ENCODE assay signal across 29 cellular contexts in genomic region chrX:16702700-16703599, GRCh38. TPM values are rescaled to one million over a fixed set of nuclear protein-coding genes. Genes with fewer than 3 reads are reported as not detected.
"Had no signal": no experiment of that assay in that cellular context is flagged by ENCODE, and none has a peak within 500 bp of the region (broad histone marks: within the 10 kb centered on the region; RNA-seq: fewer than 3 reads in every experiment).

No MANE protein-coding gene starts in this region.

- H3K9me3 ChIP-seq: heart left ventricle, pancreas, spleen, tibial nerve had no signal

- H2AFZ ChIP-seq: neural progenitor cell had no signal

- H3K27ac Mint-ChIP-seq: natural killer cell; neural progenitor cell; progenitor cell of endocrine pancreas; stimulated activated memory B cell treated with anti-CD40 and anti-IgM and Interleukin-4, amounts not matched to agents 10 μg/mL and 1 μg/mL and 100 μg/mL, for 72 hours; stimulated activated naive CD8-positive, alpha-beta T cell treated with anti-CD3 and anti-CD28 coated beads, Interleukin-15, Interleukin-2, amounts not matched to agents 100 ng/mL and 50 ng/mL, for 24 hours had no signal

- ATAC-seq: heart left ventricle; natural killer cell; pancreas; right cardiac atrium; stimulated activated memory B cell treated with anti-CD40 and anti-IgM and Interleukin-4, amounts not matched to agents 10 μg/mL and 1 μg/mL and 100 μg/mL, for 72 hours had no signal

- H3K4me1 Mint-ChIP-seq: natural killer cell; stimulated activated memory B cell treated with anti-CD40 and anti-IgM and Interleukin-4, amounts not matched to agents 10 μg/mL and 1 μg/mL and 100 μg/mL, for 72 hours had no signal

- H3K27me3 ChIP-seq: neural progenitor cell, pancreas had no signal

- H3K27me3 Mint-ChIP-seq: progenitor cell of endocrine pancreas; stimulated activated memory B cell treated with anti-CD40 and anti-IgM and Interleukin-4, amounts not matched to agents 10 μg/mL and 1 μg/mL and 100 μg/mL, for 72 hours; stimulated activated naive CD8-positive, alpha-beta T cell treated with anti-CD3 and anti-CD28 coated beads, Interleukin-15, Interleukin-2, amounts not matched to agents 100 ng/mL and 50 ng/mL, for 24 hours had no signal

- H3K36me3 Mint-ChIP-seq: natural killer cell; stimulated activated memory B cell treated with anti-CD40 and anti-IgM and Interleukin-4, amounts not matched to agents 10 μg/mL and 1 μg/mL and 100 μg/mL, for 72 hours had no signal

- H3K4me3 ChIP-seq: dorsolateral prefrontal cortex, heart left ventricle, neural progenitor cell, pancreas, spleen, tibial nerve had no signal

- H3K4me3 Mint-ChIP-seq: natural killer cell; neural progenitor cell; stimulated activated memory B cell treated with anti-CD40 and anti-IgM and Interleukin-4, amounts not matched to agents 10 μg/mL and 1 μg/mL and 100 μg/mL, for 72 hours; stimulated activated naive CD8-positive, alpha-beta T cell treated with anti-CD3 and anti-CD28 coated beads, Interleukin-15, Interleukin-2, amounts not matched to agents 100 ng/mL and 50 ng/mL, for 24 hours had no signal

- H3K9ac ChIP-seq: neural progenitor cell had no signal

- H3K36me3 ChIP-seq: pancreas had no signal

- DNase-seq: cortex of kidney; dorsolateral prefrontal cortex; effector CD8-positive, alpha-beta T cell; heart left ventricle; hippocampal formation; mammary epithelial cell; natural killer cell; nucleus accumbens; pancreas; right cardiac atrium; spleen; stimulated activated CD4-positive, alpha-beta T cell treated with anti-CD3 and anti-CD28 coated beads, Interleukin-15, amount 100 ng/mL, for 24 hours; stimulated activated CD4-positive, alpha-beta T cell treated with anti-CD3 and anti-CD28 coated beads, Interleukin-1b, Interleukin-23, amount 100 ng/mL, for 48 hours; stimulated activated CD4-positive, alpha-beta T cell treated with anti-CD3 and anti-CD28 coated beads, Interleukin-4, amount 100 ng/mL, for 24 hours had no signal

- H3K4me2 ChIP-seq: neural progenitor cell had no signal

- H3K27ac ChIP-seq: dorsolateral prefrontal cortex, heart left ventricle, neural progenitor cell, pancreas, spleen, tibial nerve had no signal

- H3K9me3 Mint-ChIP-seq: natural killer cell; neural progenitor cell; stimulated activated memory B cell treated with anti-CD40 and anti-IgM and Interleukin-4, amounts not matched to agents 10 μg/mL and 1 μg/mL and 100 μg/mL, for 72 hours; stimulated activated naive CD8-positive, alpha-beta T cell treated with anti-CD3 and anti-CD28 coated beads, Interleukin-15, Interleukin-2, amounts not matched to agents 100 ng/mL and 50 ng/mL, for 24 hours had no signal

- H3K4me1 ChIP-seq: heart left ventricle, neural progenitor cell, pancreas, spleen, tibial nerve had no signal

RNA-seq across cellular contexts. Expression of gene S100G, which starts 53.0 kb away (rescaled TPM):
- total RNA-seq: dorsolateral prefrontal cortex, fibroblast of lung, frontal cortex, glomerular endothelial cell, heart left ventricle, kidney epithelial cell, lower leg skin, mammary epithelial cell, mucosa of gallbladder, myocyte, natural killer cell, pancreas, progenitor cell of endocrine pancreas, right cardiac atrium, spleen, temporal lobe, tibial nerve, ureter had no signal
- polyA plus RNA-seq: esophagus, fibroblast of lung, heart left ventricle, mammary epithelial cell, pancreas, right cardiac atrium, spleen had no signal
